Comparison of ENCODE assay signal across 14 cellular contexts in the genomic region with DNA sequence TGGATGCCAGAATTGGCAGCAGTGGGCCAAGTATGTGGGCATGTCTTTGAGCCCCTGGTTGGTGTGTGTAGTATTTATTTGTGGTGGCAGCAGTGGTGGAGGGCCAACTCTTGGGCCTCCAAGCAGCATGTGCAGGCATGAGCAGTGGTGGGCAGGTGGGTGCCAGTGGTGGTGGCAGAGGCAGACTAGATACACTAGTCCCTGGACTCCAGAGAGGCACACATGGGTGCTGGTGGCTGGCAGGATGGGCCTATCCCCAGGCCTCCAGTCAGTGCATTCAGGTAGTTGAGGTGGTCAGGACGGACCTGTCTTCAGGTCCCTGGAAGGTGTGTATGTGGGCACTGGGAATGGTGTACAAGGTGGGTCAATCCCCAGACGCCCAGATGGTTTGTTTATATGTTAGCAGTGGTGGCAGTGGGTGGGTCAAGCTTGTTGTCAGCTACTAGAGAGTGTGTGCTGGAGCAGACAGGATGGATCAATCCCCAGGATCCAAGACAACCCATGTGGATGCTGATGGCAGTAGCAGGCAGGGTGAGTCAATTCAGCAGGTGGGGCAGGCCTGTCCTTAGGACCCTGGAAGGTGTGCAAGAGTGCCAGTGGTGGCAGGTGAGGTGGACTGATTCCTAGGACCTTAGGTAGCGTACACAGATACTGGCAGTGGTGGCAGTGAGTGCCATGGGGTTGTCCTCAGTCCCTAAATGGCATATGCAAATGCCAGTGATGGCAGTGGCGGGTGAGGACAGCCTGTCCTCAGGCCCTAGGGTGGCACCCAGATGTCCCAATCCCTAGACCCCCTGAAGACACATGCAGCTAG.
"Had no signal": no experiment of that assay in that cellular context is flagged by ENCODE, and none has a peak within 500 bp of the region (broad histone marks: within the 10 kb centered on the region; RNA-seq: fewer than 3 reads in every experiment).

No MANE protein-coding gene starts in this region.

- ATAC-seq: foreskin keratinocyte, WTC11 had no signal

- H3K27me3 ChIP-seq: foreskin keratinocyte, sigmoid colon, SJSA1, tibial artery had no signal

- H3K4me1 ChIP-seq: foreskin keratinocyte had no signal

- DNase-seq: activated CD4-positive, alpha-beta T cell treated with anti-CD3 and anti-CD28 coated beads for 4 hours; activated T-cell treated with anti-CD3 and anti-CD28 coated beads, Interleukin-2, amount 50 U/mL, for 1 hour; amniotic stem cell; caudate nucleus; effector CD4-positive, alpha-beta T cell; foreskin keratinocyte; kidney glomerular epithelial cell; nephron progenitor cell; sigmoid colon; stimulated activated CD4-positive, alpha-beta T cell treated with anti-CD3 and anti-CD28 coated beads, Interleukin-1b, Interleukin-23, amount 100 ng/mL, for 48 hours; T-helper 2 cell had no signal

- H3K4me3 ChIP-seq: sigmoid colon, SJSA1, tibial artery had no signal

- H3K27ac ChIP-seq: foreskin keratinocyte, sigmoid colon, SJSA1, tibial artery had no signal

- H3K36me3 ChIP-seq: sigmoid colon, SJSA1, tibial artery had no signal
